30 cellular contexts compared by ENCODE assay signal in the genomic region with DNA sequence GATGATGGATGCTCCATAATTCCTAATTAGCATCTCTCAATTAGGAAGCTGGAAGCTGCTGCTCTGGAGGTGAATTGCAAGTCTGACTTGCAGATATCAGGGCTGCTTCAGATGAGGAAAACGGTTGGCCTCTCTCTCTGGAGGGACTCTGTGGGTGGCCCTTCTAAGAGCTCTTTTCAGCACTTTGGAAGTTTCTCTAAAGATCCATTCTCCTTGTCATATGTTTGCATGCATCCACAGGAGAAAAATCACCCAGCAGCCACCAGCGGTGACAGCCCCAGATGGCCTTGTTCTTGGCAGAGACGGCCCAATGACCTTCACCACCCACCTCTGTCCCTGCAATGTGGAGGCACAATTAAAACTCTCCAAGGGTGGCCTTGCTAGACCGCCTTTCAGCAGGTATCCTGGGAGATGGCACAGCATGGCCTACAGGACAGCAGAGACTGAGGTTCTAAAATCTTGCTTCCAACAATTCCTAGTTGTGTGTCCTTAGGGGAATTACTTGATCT. TPM values are rescaled to one million over a fixed set of nuclear protein-coding genes. Genes with fewer than 3 reads are reported as not detected.
"Had no signal": no experiment of that assay in that cellular context is flagged by ENCODE, and none has a peak within 500 bp of the region (broad histone marks: within the 10 kb centered on the region; RNA-seq: fewer than 3 reads in every experiment).

No MANE protein-coding gene starts in this region.

- H3K9ac ChIP-seq: neural progenitor cell had no signal

- H3K4me1 ChIP-seq: heart right ventricle, neural progenitor cell, prostate gland, right lobe of liver, tibial nerve, uterus had no signal

- ATAC-seq: left cardiac atrium; left lobe of liver; natural killer cell; right lobe of liver; stimulated activated memory B cell treated with anti-CD40 and anti-IgM and Interleukin-4, amounts not matched to agents 10 μg/mL and 1 μg/mL and 100 μg/mL, for 72 hours; stimulated activated naive CD8-positive, alpha-beta T cell treated with anti-CD3 and anti-CD28 coated beads, Interleukin-15, amount 100 ng/mL, for 72 hours had no signal

- H3K4me1 Mint-ChIP-seq: mesothelial cell of epicardium; naive B cell; natural killer cell; nephron progenitor cell; stimulated activated memory B cell treated with anti-CD40 and anti-IgM and Interleukin-4, amounts not matched to agents 10 μg/mL and 1 μg/mL and 100 μg/mL, for 72 hours; stimulated activated naive CD8-positive, alpha-beta T cell treated with anti-CD3 and anti-CD28 coated beads, Interleukin-15, amount 100 ng/mL, for 72 hours had no signal

- H3K27ac Mint-ChIP-seq: mesothelial cell of epicardium; naive B cell; natural killer cell; nephron progenitor cell; neural progenitor cell; stimulated activated memory B cell treated with anti-CD40 and anti-IgM and Interleukin-4, amounts not matched to agents 10 μg/mL and 1 μg/mL and 100 μg/mL, for 72 hours; stimulated activated naive CD8-positive, alpha-beta T cell treated with anti-CD3 and anti-CD28 coated beads, Interleukin-15, amount 100 ng/mL, for 72 hours; type B pancreatic cell had no signal

- H3K4me3 ChIP-seq: heart right ventricle, lung, neural progenitor cell, ovary, prostate gland, right lobe of liver, smooth muscle cell, tibial nerve, uterus had no signal

- H3K36me3 ChIP-seq: heart right ventricle, neural progenitor cell, neutrophil, ovary, prostate gland, right lobe of liver, tibial nerve, uterus had no signal

- DNase-seq: hippocampal formation; kidney glomerular epithelial cell; left cardiac atrium; mesendoderm; naive B cell; natural killer cell; nephron progenitor cell; occipital lobe; ovary; posterior cingulate gyrus; right lobe of liver; stimulated activated CD4-positive, alpha-beta T cell treated with anti-CD3 and anti-CD28 coated beads, Interleukin-1b, Interleukin-23, amount 100 ng/mL, for 48 hours; stimulated activated CD4-positive, alpha-beta T cell treated with anti-CD3 and anti-CD28 coated beads, Interleukin-2, amount 100 ng/mL, for 48 hours; stimulated activated CD4-positive, alpha-beta T cell treated with anti-CD3 and anti-CD28 coated beads, Interleukin-4, amount 100 ng/mL, for 4 hours; stimulated activated CD8-positive, alpha-beta memory T cell treated with anti-CD3 and anti-CD28 coated beads, Interleukin-4, amount 100 ng/mL, for 48 hours; stimulated activated naive CD4-positive, alpha-beta T cell treated with Interleukin-2 at 50 U/mL for 16 hours; stimulated activated naive CD8-positive, alpha-beta T cell treated with anti-CD3 and anti-CD28 coated beads, Interleukin-15, amount 100 ng/mL, for 72 hours; substantia nigra; uterus had no signal

- H3K27ac ChIP-seq: heart right ventricle, neural progenitor cell, neutrophil, ovary, prostate gland, right lobe of liver, tibial nerve, uterus had no signal

- H3K27me3 Mint-ChIP-seq: stimulated activated memory B cell treated with anti-CD40 and anti-IgM and Interleukin-4, amounts not matched to agents 10 μg/mL and 1 μg/mL and 100 μg/mL, for 72 hours had no signal

- H3K36me3 Mint-ChIP-seq: mesothelial cell of epicardium; natural killer cell; neural progenitor cell; stimulated activated memory B cell treated with anti-CD40 and anti-IgM and Interleukin-4, amounts not matched to agents 10 μg/mL and 1 μg/mL and 100 μg/mL, for 72 hours; type B pancreatic cell had no signal

- H3K9me3 Mint-ChIP-seq: natural killer cell, neural progenitor cell, type B pancreatic cell had no signal

- H3K27me3 ChIP-seq: neural progenitor cell, ovary, right lobe of liver, tibial nerve, uterus had no signal

- H3K9me3 ChIP-seq: neutrophil, ovary, prostate gland, right lobe of liver, tibial nerve, uterus had no signal

- H3K4me3 Mint-ChIP-seq: mesothelial cell of epicardium; naive B cell; natural killer cell; nephron progenitor cell; neural progenitor cell; stimulated activated memory B cell treated with anti-CD40 and anti-IgM and Interleukin-4, amounts not matched to agents 10 μg/mL and 1 μg/mL and 100 μg/mL, for 72 hours; stimulated activated naive CD8-positive, alpha-beta T cell treated with anti-CD3 and anti-CD28 coated beads, Interleukin-15, amount 100 ng/mL, for 72 hours; type B pancreatic cell had no signal

RNA-seq across cellular contexts. Expression of a gene that starts 42.3 kb away (rescaled TPM):
- total RNA-seq: natural killer cell had no signal
- polyA plus RNA-seq: heart right ventricle, ovary, smooth muscle cell had no signal
